ENCODE assay signal across 10 cellular contexts in genomic region chr3:9068044-9068443, GRCh38.
"Had no signal": no experiment of that assay in that cellular context is flagged by ENCODE, and none has a peak within 500 bp of the region (broad histone marks: within the 10 kb centered on the region; RNA-seq: fewer than 3 reads in every experiment).

No MANE protein-coding gene starts in this region.

- ATAC-seq: effector memory CD8-positive, alpha-beta T cell had no signal

- DNase-seq: activated effector memory CD4-positive, alpha-beta T cell treated with Interleukin-2 at 50 U/mL for 16 hours; activated naive CD4-positive, alpha-beta T cell treated with anti-CD3 and anti-CD28 coated beads, Interleukin-2, amount 50 U/mL, for 16 hours; T-helper 17 cell had no signal

- H3K9me3 ChIP-seq: psoas muscle, stomach, thyroid gland had no signal

- H3K27me3 ChIP-seq: cardiac muscle cell, stomach, thyroid gland had no signal

- H3K4me3 ChIP-seq: cardiac muscle cell, psoas muscle, stomach, thyroid gland had no signal

- H3K36me3 ChIP-seq: cardiac muscle cell, stomach, thyroid gland, WERI-Rb-1 had no signal

- H3K27ac ChIP-seq: cardiac muscle cell, epithelial cell of prostate, psoas muscle, stomach, thyroid gland, WERI-Rb-1 had no signal

- H3K4me1 ChIP-seq: psoas muscle, thyroid gland had no signal
